Comparison of ENCODE assay signal across 15 cellular contexts in the genomic region with DNA sequence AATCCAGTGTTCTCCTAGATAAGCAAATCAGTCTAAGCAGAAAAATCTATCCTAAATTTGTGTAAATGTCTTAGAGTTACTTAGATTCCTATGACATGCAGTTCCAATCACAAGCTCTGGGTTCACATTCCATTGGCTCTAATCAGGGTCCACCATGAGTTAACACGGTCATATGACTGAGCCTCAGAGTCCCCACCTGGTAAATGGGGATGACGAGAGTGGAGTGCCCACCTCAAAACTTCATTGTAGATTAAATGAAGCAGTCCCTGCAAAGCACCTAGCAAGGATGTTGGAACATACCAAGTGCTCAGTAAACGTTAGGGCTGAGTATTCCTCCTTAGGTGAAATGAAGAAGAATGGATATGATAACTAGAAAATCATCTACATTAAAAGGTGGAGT.
"Had no signal": no experiment of that assay in that cellular context is flagged by ENCODE, and none has a peak within 500 bp of the region (broad histone marks: within the 10 kb centered on the region; RNA-seq: fewer than 3 reads in every experiment).

No MANE protein-coding gene starts in this region.

- H3K9me3 ChIP-seq: body of pancreas, esophagus muscularis mucosa, ovary, tibial artery, uterus had no signal

- H3K36me3 Mint-ChIP-seq: stimulated activated naive B cell treated with anti-CD40 and anti-IgM and Interleukin-4, amounts not matched to agents 10 μg/mL and 1 μg/mL and 100 μg/mL, for 72 hours had no signal

- ATAC-seq: activated CD8-positive, alpha-beta T cell treated with anti-CD3 and anti-CD28 coated beads, Interleukin-2, amount 10 ng/mL, durations not matched to agents 7 days and 5 days; body of pancreas; stimulated activated naive B cell treated with anti-CD40 and anti-IgM and Interleukin-4, amounts not matched to agents 10 μg/mL and 1 μg/mL and 100 μg/mL, for 72 hours had no signal

- H3K27ac Mint-ChIP-seq: activated B cell treated with CpG ODN at 0.5 μM for 24 hours; activated CD8-positive, alpha-beta T cell treated with anti-CD3 and anti-CD28 coated beads, Interleukin-2, amount 10 ng/mL, durations not matched to agents 7 days and 5 days had no signal

- H3K36me3 ChIP-seq: esophagus muscularis mucosa, ovary, tibial artery, uterus had no signal

- H3K27me3 ChIP-seq: body of pancreas, ovary, uterus had no signal

- H3K4me3 ChIP-seq: body of pancreas, coronary artery, esophagus muscularis mucosa, ovary, tibial artery, uterus had no signal

- H3K9me3 Mint-ChIP-seq: activated B cell treated with CpG ODN at 0.5 μM for 24 hours; neural crest cell; stimulated activated naive B cell treated with anti-CD40 and anti-IgM and Interleukin-4, amounts not matched to agents 10 μg/mL and 1 μg/mL and 100 μg/mL, for 72 hours had no signal

- H3K27ac ChIP-seq: body of pancreas, coronary artery, esophagus muscularis mucosa, ovary, tibial artery had no signal

- DNase-seq: activated B cell treated with CpG ODN at 0.5 μM for 24 hours; activated CD4-positive, alpha-beta T cell treated with anti-CD3 and anti-CD28 coated beads for 48 hours; activated CD8-positive, alpha-beta T cell treated with anti-CD3 and anti-CD28 coated beads, Interleukin-2, amount 10 ng/mL, durations not matched to agents 7 days and 5 days; activated naive CD4-positive, alpha-beta T cell treated with Interleukin-2 at 50 U/mL for 16 hours; body of pancreas; caudate nucleus; hippocampal formation; ovary; stimulated activated naive B cell treated with anti-CD40 and anti-IgM and Interleukin-4, amounts not matched to agents 10 μg/mL and 1 μg/mL and 100 μg/mL, for 72 hours; T-helper 2 cell; tibial artery; uterus had no signal

- H3K27me3 Mint-ChIP-seq: activated B cell treated with CpG ODN at 0.5 μM for 24 hours; stimulated activated naive B cell treated with anti-CD40 and anti-IgM and Interleukin-4, amounts not matched to agents 10 μg/mL and 1 μg/mL and 100 μg/mL, for 72 hours had no signal

- H3K4me3 Mint-ChIP-seq: activated B cell treated with CpG ODN at 0.5 μM for 24 hours; activated CD8-positive, alpha-beta T cell treated with anti-CD3 and anti-CD28 coated beads, Interleukin-2, amount 10 ng/mL, durations not matched to agents 7 days and 5 days; neural crest cell; stimulated activated naive B cell treated with anti-CD40 and anti-IgM and Interleukin-4, amounts not matched to agents 10 μg/mL and 1 μg/mL and 100 μg/mL, for 72 hours had no signal

- H3K4me1 ChIP-seq: tibial artery, uterus had no signal
